Comparison of ENCODE assay signal across 18 cellular contexts in the genomic region with DNA sequence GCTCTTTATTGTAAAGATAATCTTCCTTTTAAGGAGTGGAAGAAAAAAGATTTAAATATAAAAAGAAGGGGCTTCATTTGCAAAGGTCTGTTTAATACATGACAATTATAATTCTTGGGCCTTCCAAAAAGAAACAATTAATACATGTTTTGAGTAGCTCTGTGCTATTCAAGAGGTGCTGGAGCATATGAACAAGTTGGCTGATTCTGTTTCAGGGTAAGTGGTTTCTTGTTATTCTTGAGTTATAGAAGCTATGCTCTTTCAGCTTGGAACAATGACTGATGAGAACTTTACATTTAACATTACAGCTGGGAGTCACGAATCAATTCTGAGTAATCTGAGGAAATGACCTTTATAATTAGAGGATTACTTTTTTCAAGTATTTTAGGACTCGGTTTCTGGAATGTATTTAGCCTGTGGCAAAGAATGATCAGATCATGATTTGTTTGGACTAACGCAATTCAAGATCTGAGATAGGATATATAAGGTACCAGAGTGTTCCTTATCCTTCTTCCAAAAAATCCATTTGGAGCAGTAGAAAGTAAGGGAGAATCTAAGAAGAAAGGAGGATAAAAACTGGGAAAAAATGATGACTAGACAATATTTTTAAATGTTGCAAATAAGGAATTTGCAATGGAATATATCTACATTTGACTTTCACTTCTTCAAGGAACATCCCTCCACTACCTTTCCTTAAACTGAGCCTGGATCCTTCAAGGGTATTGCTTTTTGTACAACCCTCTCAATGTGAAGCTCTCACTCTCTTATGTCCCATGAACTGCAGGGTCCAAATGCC.
DNase-seq lines count a peak whose midpoint lies in the region; ATAC-seq lines count a peak whose summit lies in the region.
"Had no signal": no experiment of that assay in that cellular context is flagged by ENCODE, and none has a peak within 500 bp of the region (broad histone marks: within the 10 kb centered on the region; RNA-seq: fewer than 3 reads in every experiment).

No MANE protein-coding gene starts in this region.

- no peak overlapping the region for H3K4me3 ChIP-seq in HAP-1
- H3K4me3 ChIP-seq: PC-9, SJCRH30 had no signal

- peak; percentile 74 for DNase-seq in EH (ENCODE audit: low read depth)
- DNase-seq in HAP-1 (ENCODE audit: low spot score in 2 of 2): peak; percentile 22 to 98
- DNase-seq in SK-MEL-5 (ENCODE audit: low read depth, low spot score): peak; percentile 14
- DNase-seq in foreskin melanocyte: peak; percentile 78
- no peak for DNase-seq in activated CD8-positive, alpha-beta memory T cell treated with anti-CD3 and anti-CD28 coated beads, Interleukin-2, amount 50 U/mL, for 4 hours
- no peak for DNase-seq in activated CD8-positive, alpha-beta memory T cell treated with anti-CD3 and anti-CD28 coated beads for 24 hours
- DNase-seq: BE2C; Caco-2; CD4-positive, CD25-positive, alpha-beta regulatory T cell; DMS153; H9; NCI-H1417; NCI-H1930; NCI-H2171; NCI-H526; SJCRH30 had no signal

- H3K9me3 ChIP-seq in HAP-1: peaks cover 14% of the 10 kb centered on the region
- H3K9me3 ChIP-seq: BE2C, Caco-2, SJCRH30 had no signal

- H3K36me3 ChIP-seq in HAP-1 (replicated peaks): no peaks in the 10 kb centered on the region
- H3K36me3 ChIP-seq: BE2C, SJCRH30 had no signal

- no peak for ATAC-seq in HG03442 (IDR thresholded peaks at IDR 0.05; ENCODE audit: unreplicated experiment)

- in situ Hi-C loops in HAP-1 (cut with MboI; ENCODE audit: low sequenced_read_pairs) (no loop called here), SK-MEL-5 (cut with HindIII; ENCODE audit: low pct_unique_long_range_greater_than_20kb, low sequenced_read_pairs) (no loop called here)

- H3K4me1 ChIP-seq in HAP-1: peaks cover 17% of the 10 kb centered on the region
- H3K4me1 ChIP-seq: BE2C, Caco-2, SJCRH30 had no signal

- no peaks in the 10 kb centered on the region for H3K27me3 ChIP-seq in HAP-1 (ENCODE audit: low read depth)

Comparison
In these comparisons a context has a peak if more than half of its experiments do, and no peak if none do; other contexts are left out.
1. DNase-seq: peak in EH (single experiment), HAP-1 (2 of 2), SK-MEL-5 (single experiment) and foreskin melanocyte (single experiment); none in activated CD8-positive, alpha-beta memory T cell treated with anti-CD3 and anti-CD28 coated beads, Interleukin-2, amount 50 U/mL, for 4 hours (single experiment) and activated CD8-positive, alpha-beta memory T cell treated with anti-CD3 and anti-CD28 coated beads for 24 hours (single experiment).